In the genomic region with DNA sequence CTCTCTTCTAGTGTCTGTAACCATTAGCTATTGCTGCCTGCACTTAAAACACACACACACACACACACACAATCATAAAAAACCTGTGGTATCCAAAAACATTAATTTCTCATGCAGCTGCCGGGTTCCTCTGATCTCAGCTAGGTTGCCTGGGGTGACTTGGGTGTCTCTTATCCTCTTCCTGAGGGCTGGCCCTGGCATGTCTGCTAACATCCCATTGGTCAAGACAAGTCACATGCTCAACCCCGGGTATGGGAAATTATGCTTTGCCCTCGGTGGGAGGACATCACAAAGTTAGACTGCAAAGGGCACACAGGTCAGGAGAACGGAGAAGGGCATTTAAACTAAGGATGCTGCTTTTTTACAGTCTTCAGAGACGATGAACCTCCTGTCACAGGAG, we compare ENCODE assay signal across 8 cellular contexts. TPM values are rescaled to one million over a fixed set of nuclear protein-coding genes. Genes with fewer than 3 reads are reported as not detected.
DNase-seq lines count a peak whose midpoint lies in the region; ATAC-seq and TF ChIP-seq lines count a peak whose summit lies in the region.

No MANE protein-coding gene starts in this region.

- H3K36me3 Mint-ChIP-seq in natural killer cell treated with Interleukin-12 subunit alpha and Interleukin-12 subunit beta and Interleukin-15 and Interleukin-18, amount 100 ng/mL, for 72 hours: no peaks in the 10 kb centered on the region

- H3K4me3 ChIP-seq in A673 (ENCODE audit: low read depth, low read length, poor library complexity, severe bottlenecking): no peak overlapping the region
- no peak overlapping the region for H3K4me3 ChIP-seq in GM12864 (ENCODE audit: low read depth, low read length)
- no peak overlapping the region for H3K4me3 ChIP-seq in esophagus squamous epithelium
- H3K4me3 ChIP-seq in upper lobe of left lung: no peak overlapping the region

- H3K4me1 Mint-ChIP-seq in natural killer cell treated with Interleukin-12 subunit alpha and Interleukin-12 subunit beta and Interleukin-15 and Interleukin-18, amount 100 ng/mL, for 72 hours (ENCODE audit: low read depth in 2 of 2): peaks cover 4 to 10% of the 10 kb centered on the region in 2 donors

- BruUV-seq in A673 (replicated peaks; lab: Mats Ljungman, UMichigan): no TSS peak

- H3K36me3 ChIP-seq in A673 (ENCODE audit: insufficient read depth, low read length, poor library complexity, severe bottlenecking) (no peaks in the 10 kb centered on the region), esophagus squamous epithelium (no peaks in the 10 kb centered on the region), upper lobe of left lung (no peaks in the 10 kb centered on the region)

- no peak for TF ChIP-seq EP300 in upper lobe of left lung (IDR thresholded peaks at IDR 0.05)

- intact Hi-C loops in A673 (cut with micrococcal nuclease; ENCODE audit: unreplicated experiment): loop anchor here (5.0 kb wide), 1 partner anchor 515 kb away; no protein-coding TSS in a partner anchor
- intact Hi-C loops in esophagus squamous epithelium (cut with DNase I): loop anchor here (10.0 kb wide), 1 partner anchor 353 kb away; no protein-coding TSS in a partner anchor

- WGBS in esophagus squamous epithelium, 2 donors: 26 to 31% methylated on average over 4 to 5 of the region's 5 CpGs
- 35 to 39% methylated on average over 5 of the region's 5 CpGs for WGBS in upper lobe of left lung, 2 donors

- no peak for TF ChIP-seq CTCF in A673 (conservative IDR thresholded peaks at IDR 0.05; ENCODE audit: low read depth, low read length)
- TF ChIP-seq CTCF in GM12864 (IDR thresholded peaks at IDR 0.05; ENCODE audit: low read depth, low read length, missing control alignments): no peak
- no peak for TF ChIP-seq CTCF in esophagus squamous epithelium (IDR thresholded peaks at IDR 0.05)
- TF ChIP-seq CTCF in upper lobe of left lung (IDR thresholded peaks at IDR 0.05): no peak

- peak overlapping the region; percentile 2 for H3K4me3 Mint-ChIP-seq in natural killer cell treated with Interleukin-12 subunit alpha and Interleukin-12 subunit beta and Interleukin-15 and Interleukin-18, amount 100 ng/mL, for 72 hours

- H3K9me3 ChIP-seq in A673 (ENCODE audit: low read depth, low read length, poor library complexity, severe bottlenecking): no peaks in the 10 kb centered on the region
- H3K9me3 ChIP-seq in esophagus squamous epithelium: peaks cover 0 to 12% (median 3%) of the 10 kb centered on the region in 3 donors
- H3K9me3 ChIP-seq in upper lobe of left lung: peaks cover 0 to 3% (median 0%) of the 10 kb centered on the region in 4 donors

- DNase-seq in A673 (ENCODE audit: low spot score) (peak; percentile 48), GM12864 (ENCODE audit: low read depth) (peak; percentile 43), NCI-H82 treated with DMSO at 0.1 percent for 48 hours (lab: John Stamatoyannopoulos, UW; ENCODE audit: unreplicated experiment) (peak; percentile 40), esophagus squamous epithelium (lab: John Stamatoyannopoulos, UW) (no peak), upper lobe of left lung (no peak)
- peak; percentile 34 for DNase-seq in activated naive CD4-positive, alpha-beta T cell treated with anti-CD3 and anti-CD28 coated beads, Interleukin-2, amount 50 U/mL, for 16 hours
- peak; percentile 53 for DNase-seq in natural killer cell treated with Interleukin-12 subunit alpha and Interleukin-12 subunit beta and Interleukin-15 and Interleukin-18, amount 100 ng/mL, for 72 hours (ENCODE audit: low spot score)

- TF ChIP-seq POLR2A in esophagus squamous epithelium (IDR thresholded peaks at IDR 0.05) (no peak), upper lobe of left lung (IDR thresholded peaks at IDR 0.05) (no peak)

- ATAC-seq in natural killer cell treated with Interleukin-12 subunit alpha and Interleukin-12 subunit beta and Interleukin-15 and Interleukin-18, amount 100 ng/mL, for 72 hours: peak in 1 of 2 donors; percentile 53
- ATAC-seq in HG03378 (IDR thresholded peaks at IDR 0.05; ENCODE audit: unreplicated experiment) (no peak), upper lobe of left lung (ENCODE audit: low FRiP score in 2 of 2) (no peak)

- H3K4me1 ChIP-seq in A673 (ENCODE audit: insufficient read depth, low read length, poor library complexity, severe bottlenecking) (no peaks in the 10 kb centered on the region), esophagus squamous epithelium (peaks cover 0 to 15% (median 6%) of the 10 kb centered on the region in 3 donors), upper lobe of left lung (peaks cover 0 to 10% (median 3%) of the 10 kb centered on the region in 4 donors)

- H3K27ac Mint-ChIP-seq in natural killer cell treated with Interleukin-12 subunit alpha and Interleukin-12 subunit beta and Interleukin-15 and Interleukin-18, amount 100 ng/mL, for 72 hours: no peak overlapping the region

- CTCF ChIA-PET in A673 (lab: Charles Lee): interaction anchor here (2.8 kb wide), 1 partner anchor 179 kb away, joined by 44 read pairs; no protein-coding TSS in a partner anchor

- no peaks in the 10 kb centered on the region for H3K9me3 Mint-ChIP-seq in natural killer cell treated with Interleukin-12 subunit alpha and Interleukin-12 subunit beta and Interleukin-15 and Interleukin-18, amount 100 ng/mL, for 72 hours

- POLR2A ChIA-PET in A673 (lab: Charles Lee; ENCODE audit: low non-redundant PET): no interaction called here

- H3K27me3 Mint-ChIP-seq in natural killer cell treated with Interleukin-12 subunit alpha and Interleukin-12 subunit beta and Interleukin-15 and Interleukin-18, amount 100 ng/mL, for 72 hours: no peaks in the 10 kb centered on the region

- no peak overlapping the region for H3K27ac ChIP-seq in A673 (ENCODE audit: low read depth, low read length, poor library complexity, severe bottlenecking)
- no peak overlapping the region for H3K27ac ChIP-seq in esophagus squamous epithelium
- no peak overlapping the region for H3K27ac ChIP-seq in upper lobe of left lung

- H3K27me3 ChIP-seq in A673 (replicated peaks; ENCODE audit: insufficient read depth, low read depth, low read length, poor library complexity) (no peaks in the 10 kb centered on the region), esophagus squamous epithelium (peaks cover 0 to 3% (median 0%) of the 10 kb centered on the region in 4 donors), upper lobe of left lung (no peaks in the 10 kb centered on the region)

RNA-seq across cellular contexts. Expression of a gene that starts 55.7 kb away (rescaled TPM):
- total RNA-seq in A673 (2021): 0.11 and 0.33 TPM in 2 replicates
- not detected for total RNA-seq in natural killer cell treated with Interleukin-12 subunit alpha and Interleukin-12 subunit beta and Interleukin-15 and Interleukin-18, amount 100 ng/mL, for 72 hours
- total RNA-seq in esophagus squamous epithelium: 1 to 10 TPM; 2.8 to 7.5 (median 4.8) TPM
- 1 to 10 TPM; 2.2 to 9.7 (median 5.4) TPM for total RNA-seq in upper lobe of left lung

Comparison
In these comparisons a context has a peak if more than half of its experiments do, and no peak if none do; other contexts are left out.
1. DNase-seq: peak in A673 (single experiment), GM12864 (single experiment), NCI-H82 treated with DMSO at 0.1 percent for 48 hours (single experiment), activated naive CD4-positive, alpha-beta T cell treated with anti-CD3 and anti-CD28 coated beads, Interleukin-2, amount 50 U/mL, for 16 hours (single experiment) and natural killer cell treated with Interleukin-12 subunit alpha and Interleukin-12 subunit beta and Interleukin-15 and Interleukin-18, amount 100 ng/mL, for 72 hours (single experiment); none in esophagus squamous epithelium (single experiment) and upper lobe of left lung (0 of 2).